ENCODE assay signal across 1 cellular context in genomic region chr6:134446228-134446848, GRCh38.
TF ChIP-seq lines count a peak whose summit lies in the region.

No MANE protein-coding gene starts in this region.

TF ChIP-seq in GM23338, 12 proteins besides CTCF, POLR2A, EP300 and RAD21 (continued from another document):
- no peak for TF ChIP-seq ZNF462 (CRISPR knock-in tag; IDR thresholded peaks at IDR 0.05)
- TF ChIP-seq NANOG (IDR thresholded peaks at IDR 0.05; ENCODE audit: borderline replicate concordance) = no peak
- no peak for TF ChIP-seq ZNF331 (CRISPR knock-in tag; IDR thresholded peaks at IDR 0.05; ENCODE audit: low read depth)
- no peak for TF ChIP-seq JUNB (IDR thresholded peaks at IDR 0.05; ENCODE audit: unreplicated experiment)
